Comparison of ENCODE assay signal across 19 cellular contexts in the genomic region with DNA sequence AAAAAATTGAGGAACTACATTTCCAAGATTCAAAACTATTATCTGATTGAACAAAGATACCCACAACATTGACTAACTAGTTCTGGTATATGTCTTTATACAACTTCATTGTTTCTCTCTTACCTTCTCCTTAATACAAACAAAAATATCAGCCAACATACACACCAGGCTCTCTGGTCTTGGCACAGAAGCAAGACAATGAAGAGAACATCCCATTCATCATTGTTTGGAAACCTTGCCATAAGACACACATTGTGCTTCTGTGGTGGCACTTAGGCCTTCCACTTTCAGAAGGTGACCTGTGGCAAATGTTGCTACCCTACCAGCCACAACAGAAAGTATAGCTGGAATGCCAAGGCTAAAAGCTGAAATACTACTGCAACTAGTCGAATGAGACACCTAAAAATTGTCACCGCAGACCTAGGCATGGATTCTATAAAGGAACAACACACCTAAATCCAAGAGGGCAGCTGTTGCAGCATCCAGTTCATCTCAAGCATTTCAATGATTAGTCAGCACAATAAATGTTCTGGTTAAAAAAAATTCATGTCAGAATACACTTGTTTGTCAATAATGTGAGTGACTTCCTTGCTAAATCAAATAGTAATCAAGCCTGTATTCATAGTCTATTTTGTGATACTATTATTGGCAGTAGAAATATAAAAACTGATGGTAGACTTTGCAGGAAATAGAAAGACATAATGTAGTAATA. TPM values are rescaled to one million over a fixed set of nuclear protein-coding genes. Genes with fewer than 3 reads are reported as not detected.
"Had no signal": no experiment of that assay in that cellular context is flagged by ENCODE, and none has a peak within 500 bp of the region (broad histone marks: within the 10 kb centered on the region; RNA-seq: fewer than 3 reads in every experiment).

No MANE protein-coding gene starts in this region.

- H3K27ac ChIP-seq: body of pancreas, foreskin keratinocyte, left lung, thoracic aorta, vagina had no signal

- DNase-seq: activated gamma-delta T cell treated with Interleukin-2 at 50 U/mL for 16 hours; activated T-cell treated with anti-CD3 and anti-CD28 coated beads, Interleukin-2, amount 50 U/mL, for 1 hour; anterior cingulate cortex; body of pancreas; central memory CD4-positive, alpha-beta T cell; dermis blood vessel endothelial cell; effector CD8-positive, alpha-beta T cell; foreskin keratinocyte; kidney glomerular epithelial cell; left lung; naive thymus-derived CD4-positive, alpha-beta T cell; occipital lobe; posterior cingulate gyrus; stimulated activated CD4-positive, alpha-beta T cell treated with anti-CD3 and anti-CD28 coated beads, Interleukin-4, amount 100 ng/mL, for 1 hour; stimulated activated naive CD4-positive, alpha-beta T cell treated with Interleukin-2 at 50 U/mL for 16 hours had no signal

- H3K4me3 ChIP-seq: body of pancreas, left lung, lung, thoracic aorta, vagina had no signal

- H3K9me3 ChIP-seq: body of pancreas, left lung, thoracic aorta, vagina had no signal

- H3K36me3 ChIP-seq: left lung, thoracic aorta, vagina had no signal

- ATAC-seq: body of pancreas; foreskin keratinocyte; left lung; naive thymus-derived CD4-positive, alpha-beta T cell; WTC11 had no signal

- H3K27me3 ChIP-seq: body of pancreas, foreskin keratinocyte, left lung, vagina had no signal

RNA-seq across cellular contexts. Expression of a gene that starts 26.3 kb away (rescaled TPM):
- polyA plus RNA-seq: naive thymus-derived CD4-positive, alpha-beta T cell had no signal
